Comparison of ENCODE assay signal across 1 cellular context in the genomic region with DNA sequence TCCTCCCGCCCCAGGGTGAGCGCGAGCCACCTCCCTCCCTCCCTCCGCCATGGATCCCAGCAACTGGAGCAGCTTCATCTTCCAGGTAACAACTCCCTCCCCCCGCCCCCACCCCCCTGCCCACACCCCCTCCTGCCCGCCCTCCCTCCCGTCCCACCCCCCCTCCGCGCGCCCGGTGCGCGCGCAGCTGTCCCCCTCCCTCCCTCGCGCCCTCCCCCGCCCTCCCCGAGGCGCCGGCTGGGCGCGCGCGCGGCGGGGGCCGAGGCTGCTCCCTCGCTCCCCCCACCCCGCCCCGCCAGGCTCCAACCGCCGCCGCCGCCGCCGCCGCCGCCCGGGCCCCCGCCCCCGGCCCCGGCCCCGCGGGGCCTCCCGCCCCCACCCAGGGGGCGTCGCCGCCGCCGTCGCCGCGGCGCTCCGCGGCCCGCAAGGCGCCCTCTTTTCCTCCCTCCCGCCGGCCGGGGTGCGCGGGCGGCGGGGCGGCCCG.
TF ChIP-seq lines count a peak whose summit lies in the region.

Gene MAZ, plus strand, starts transcription at position 434 of the 484 bp plus-strand sequence. CDS start 173 bp downstream, outside the sequence.

TF ChIP-seq in SK-N-SH treated with all-trans-retinoic acid at 6 μM for 48 hours, 23 proteins besides CTCF, POLR2A, EP300 and RAD21 (continued from another document):
- no peak for TF ChIP-seq CSRNP3 (CRISPR knock-in tag; IDR thresholded peaks at IDR 0.05)
- no peak for TF ChIP-seq ZC3H10 (CRISPR knock-in tag; IDR thresholded peaks at IDR 0.05)
- no peak for TF ChIP-seq OSR1 (CRISPR knock-in tag; IDR thresholded peaks at IDR 0.05)
- no peak for TF ChIP-seq ZFP30 (CRISPR knock-in tag; IDR thresholded peaks at IDR 0.05)
- no peak for TF ChIP-seq ZNF565 (CRISPR knock-in tag; conservative IDR thresholded peaks at IDR 0.05; ENCODE audit: low read depth)
- TF ChIP-seq TSHZ2 (CRISPR knock-in tag; IDR thresholded peaks at IDR 0.05) = no peak
- no peak for TF ChIP-seq PPARA (CRISPR knock-in tag; IDR thresholded peaks at IDR 0.05; ENCODE audit: borderline replicate concordance)
- TF ChIP-seq PATZ1 (CRISPR knock-in tag; IDR thresholded peaks at IDR 0.05; ENCODE audit: borderline replicate concordance) = no peak
- TF ChIP-seq SNAI2 (CRISPR knock-in tag; IDR thresholded peaks at IDR 0.05) = no peak
